25 cellular contexts compared by ENCODE assay signal in the genomic region with DNA sequence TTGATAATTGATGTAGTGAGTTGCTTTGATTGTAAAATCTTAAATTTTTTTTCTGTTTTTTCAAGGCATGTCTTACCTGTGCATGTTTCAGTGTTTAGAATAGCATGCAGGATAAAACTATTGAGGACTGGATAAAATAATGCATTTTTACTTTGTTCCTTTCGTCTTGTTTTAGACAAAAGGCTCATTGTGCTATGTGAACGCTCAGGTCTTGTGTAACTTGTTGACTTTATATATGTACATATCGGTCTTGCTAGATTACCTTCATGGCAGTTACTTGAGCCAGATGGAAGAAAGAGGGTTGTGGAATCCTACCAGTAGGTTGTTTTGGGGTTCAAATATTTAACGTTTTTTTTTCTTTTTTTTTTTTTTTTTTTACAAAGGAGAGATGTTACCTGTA. TPM values are rescaled to one million over a fixed set of nuclear protein-coding genes. Genes with fewer than 3 reads are reported as not detected.
DNase-seq lines count a peak whose midpoint lies in the region; ATAC-seq and TF ChIP-seq lines count a peak whose summit lies in the region.
"Had no signal": no experiment of that assay in that cellular context is flagged by ENCODE, and none has a peak within 500 bp of the region (broad histone marks: within the 10 kb centered on the region; RNA-seq: fewer than 3 reads in every experiment).

No MANE protein-coding gene starts in this region.

- no peaks in the 10 kb centered on the region for H3K27me3 ChIP-seq in RWPE2 (ENCODE audit: insufficient read depth, poor library complexity, severe bottlenecking)
- no peaks in the 10 kb centered on the region for H3K27me3 ChIP-seq in hepatocyte
- H3K27me3 ChIP-seq in stomach, result no peaks in the 10 kb centered on the region
- H3K27me3 ChIP-seq: suprapubic skin had no signal

- H3K27ac ChIP-seq in HEK293 (ENCODE audit: extremely low read depth, low read depth, low read length) (no peak overlapping the region), RWPE2 (ENCODE audit: poor library complexity, severe bottlenecking) (peak overlapping the region; percentile 19), hepatocyte (no peak overlapping the region), stomach (peak overlapping the region in 3 of 5 donors; percentile 15 to 96 (median 18))
- H3K27ac ChIP-seq: suprapubic skin had no signal

- H3K9me3 ChIP-seq in HEK293 (ENCODE audit: control insufficient read depth, insufficient read depth, low read depth, low read length), result no peaks in the 10 kb centered on the region
- no peaks in the 10 kb centered on the region for H3K9me3 ChIP-seq in RWPE2 (ENCODE audit: severe bottlenecking)
- H3K9me3 ChIP-seq in hepatocyte (ENCODE audit: low read depth), result no peaks in the 10 kb centered on the region
- no peaks in the 10 kb centered on the region for H3K9me3 ChIP-seq in stomach
- H3K9me3 ChIP-seq: suprapubic skin had no signal

- intact Hi-C loops in stomach (cut with DNase I; ENCODE audit: low total_unique reads) (no loop called here), lower leg skin (cut with DNase I; ENCODE audit: low total_unique reads) (loop anchor here (10.0 kb wide), 1 partner anchor 105 kb away; no protein-coding TSS in a partner anchor)

- no peaks in the 10 kb centered on the region for H3K9me2 ChIP-seq in hepatocyte (replicated peaks; ENCODE audit: insufficient read depth)

- peak; percentile 67 for ATAC-seq in RWPE2 (ENCODE audit: low read depth)
- no peak for ATAC-seq in stimulated activated naive CD8-positive, alpha-beta T cell treated with anti-CD3 and anti-CD28 coated beads, Interleukin-15, Interleukin-2, amounts not matched to agents 100 U/mL and 50 U/mL, for 24 hours
- no peak for ATAC-seq in HG03469 (IDR thresholded peaks at IDR 0.05; ENCODE audit: unreplicated experiment)
- ATAC-seq: left ventricle myocardium superior, SK-N-SH treated with all-trans-retinoic acid at 6 μM for 48 hours had no signal

- H3K4me1 ChIP-seq in HEK293 (ENCODE audit: control insufficient read depth, insufficient read depth, low read length) (peaks cover 28% of the 10 kb centered on the region), RWPE2 (ENCODE audit: insufficient read depth, poor library complexity, severe bottlenecking) (peaks cover 74% of the 10 kb centered on the region), hepatocyte (ENCODE audit: insufficient read depth) (no peaks in the 10 kb centered on the region), stomach (peaks cover 13 to 95% (median 57%) of the 10 kb centered on the region in 4 donors)

- DNase-seq in RWPE2 (ENCODE audit: low spot score) (no peak), hepatocyte (ENCODE audit: low spot score) (no peak), stomach (no peak), lower leg skin (ENCODE audit: low spot score in 2 of 2) (no peak), NCI-H774 (lab: John Stamatoyannopoulos, UW) (no peak)
- DNase-seq in stimulated activated naive CD8-positive, alpha-beta T cell treated with anti-CD3 and anti-CD28 coated beads, Interleukin-15, Interleukin-2, amounts not matched to agents 100 U/mL and 50 U/mL, for 24 hours, result no peak
- DNase-seq: activated CD4-positive, alpha-beta memory T cell treated with anti-CD3 and anti-CD28 coated beads for 36 hours; activated naive CD4-positive, alpha-beta T cell; amygdala; CD4-positive, CD25-positive, alpha-beta regulatory T cell; DMS153; effector CD8-positive, alpha-beta T cell; glutamatergic neuron; KG1; left ventricle myocardium superior; NCI-H1694 treated with DMSO at 0.1 percent for 48 hours; NCI-H2227 treated with DMSO at 0.1 percent for 48 hours; NK-92 treated with Interleukin-12 subunit alpha and Interleukin-12 subunit beta, amount 100 ng/mL, for 24 hours; stimulated activated CD4-positive, alpha-beta T cell treated with anti-CD3 and anti-CD28 coated beads, Interleukin-12 subunit alpha, Interleukin-12 subunit beta, amount 100 ng/mL, for 4 hours; stimulated activated CD8-positive, alpha-beta memory T cell treated with anti-CD3 and anti-CD28 coated beads, Interleukin-4, amount 100 ng/mL, for 48 hours had no signal

- peaks cover 0 to 18% of the 10 kb centered on the region in 2 experiments; a peak in 1 of 3 replicates for H3K36me3 ChIP-seq in HEK293 (ENCODE audit: control insufficient read depth in 2 of 2, insufficient read depth in 1 of 2, low read length in 2 of 2)
- H3K36me3 ChIP-seq in RWPE2 (ENCODE audit: low read depth), result peaks cover 36% of the 10 kb centered on the region
- no peaks in the 10 kb centered on the region for H3K36me3 ChIP-seq in hepatocyte (replicated peaks; ENCODE audit: insufficient read depth, low read depth)
- H3K36me3 ChIP-seq in stomach, result peaks cover 0 to 13% (median 10%) of the 10 kb centered on the region in 4 donors

- CTCF ChIA-PET in HEK293 (lab: Yijun Ruan, JAX), result interaction anchor here (0.6 to 0.7 kb wide), 2 partner anchors 59 to 110 kb away, joined by 3 read pairs; no protein-coding TSS in a partner anchor

- TF ChIP-seq CTCF in HEK293 (tag by site-specific recombination; IDR thresholded peaks at IDR 0.05) (no peak), RWPE2 (IDR thresholded peaks at IDR 0.05; ENCODE audit: poor library complexity, severe bottlenecking) (no peak), hepatocyte (IDR thresholded peaks at IDR 0.05; ENCODE audit: poor library complexity) (no peak), stomach (IDR thresholded peaks at IDR 0.05) (no peak), lower leg skin (IDR thresholded peaks at IDR 0.05) (no peak)

- TF ChIP-seq POLR2A in stomach (IDR thresholded peaks at IDR 0.05) (no peak), lower leg skin (IDR thresholded peaks at IDR 0.05) (no peak)

- peaks cover 100% of the 10 kb centered on the region for H3K79me2 ChIP-seq in hepatocyte

- 58% methylated on average over 4 of the region's 4 CpGs for WGBS in hepatocyte (ENCODE audit: low lambda C conversion rate, missing lambda C conversion rate)
- 27 to 42% (median 28%) methylated on average over 4 of the region's 4 CpGs for WGBS in stomach, 5 donors
- WGBS in lower leg skin, 2 donors, result 62 to 67% methylated on average over 4 of the region's 4 CpGs

- H3K4me3 ChIP-seq in HEK293 (ENCODE audit: low read depth, low read length) (no peak overlapping the region), RWPE2 (ENCODE audit: severe bottlenecking) (no peak overlapping the region), hepatocyte (no peak overlapping the region), stomach (no peak overlapping the region), lower leg skin (ENCODE audit: low read depth, poor library complexity, severe bottlenecking) (no peak overlapping the region)
- H3K4me3 ChIP-seq: GM23338, suprapubic skin had no signal

- POLR2A ChIA-PET in HEK293 (lab: Yijun Ruan, JAX), result interaction anchor here (1.1 kb wide), 1 partner anchor 11 kb away, joined by 3 read pairs; no protein-coding TSS in a partner anchor

- no peaks in the 10 kb centered on the region for H4K20me1 ChIP-seq in hepatocyte (ENCODE audit: insufficient read depth, poor library complexity, severe bottlenecking)

- peak overlapping the region; percentile 3 for H3K4me2 ChIP-seq in hepatocyte

- H2AFZ ChIP-seq in hepatocyte, result no peak overlapping the region

- no peak for TF ChIP-seq EP300 in stomach (IDR thresholded peaks at IDR 0.05)

TF ChIP-seq in HEK293, 187 proteins besides CTCF, POLR2A, EP300 and RAD21 (continues in another document):
- TF ChIP-seq HOXA7 (CRISPR knock-in tag; IDR thresholded peaks at IDR 0.05; ENCODE audit: borderline replicate concordance), result no peak
- 0 out of 2 replicates have a peak, but pooled peaks have one; percentile 26 for TF ChIP-seq SCRT1 (tag by site-specific recombination; IDR thresholded peaks at IDR 0.05; ENCODE audit: borderline replicate concordance)
- no peak for TF ChIP-seq GLI4 (tag by site-specific recombination; IDR thresholded peaks at IDR 0.05)
- TF ChIP-seq, protein P1, sequence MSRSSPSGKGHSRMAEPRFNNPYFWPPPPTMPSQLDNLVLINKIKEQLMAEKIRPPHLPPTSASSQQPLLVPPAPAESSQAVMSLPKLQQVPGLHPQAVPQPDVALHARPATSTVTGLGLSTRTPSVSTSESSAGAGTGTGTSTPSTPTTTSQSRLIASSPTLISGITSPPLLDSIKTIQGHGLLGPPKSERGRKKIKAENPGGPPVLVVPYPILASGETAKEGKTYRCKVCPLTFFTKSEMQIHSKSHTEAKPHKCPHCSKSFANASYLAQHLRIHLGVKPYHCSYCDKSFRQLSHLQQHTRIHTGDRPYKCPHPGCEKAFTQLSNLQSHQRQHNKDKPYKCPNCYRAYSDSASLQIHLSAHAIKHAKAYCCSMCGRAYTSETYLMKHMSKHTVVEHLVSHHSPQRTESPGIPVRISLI (tag by site-specific recombination; IDR thresholded peaks at IDR 0.05), result peak; percentile 86
- no peak for TF ChIP-seq ZBTB7A (tag by site-specific recombination; IDR thresholded peaks at IDR 0.05; ENCODE audit: low read depth)
- no peak for TF ChIP-seq ZNF76 (tag by site-specific recombination; IDR thresholded peaks at IDR 0.05; ENCODE audit: borderline replicate concordance, low read depth)
- TF ChIP-seq, protein P2, sequence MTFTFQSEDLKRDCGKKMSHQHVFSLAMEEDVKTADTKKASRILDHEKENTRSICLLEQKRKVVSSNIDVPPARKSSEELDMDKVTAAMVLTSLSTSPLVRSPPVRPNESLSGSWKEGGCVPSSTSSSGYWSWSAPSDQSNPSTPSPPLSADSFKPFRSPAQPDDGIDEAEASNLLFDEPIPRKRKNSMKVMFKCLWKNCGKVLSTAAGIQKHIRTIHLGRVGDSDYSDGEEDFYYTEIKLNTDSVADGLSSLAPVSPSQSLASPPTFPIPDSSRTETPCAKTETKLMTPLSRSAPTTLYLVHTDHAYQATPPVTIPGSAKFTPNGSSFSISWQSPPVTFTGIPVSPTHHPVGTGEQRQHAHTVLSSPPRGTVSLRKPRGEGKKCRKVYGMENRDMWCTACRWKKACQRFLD (tag by site-specific recombination; IDR thresholded peaks at IDR 0.05), result no peak
- TF ChIP-seq ZNF792 (tag by site-specific recombination; IDR thresholded peaks at IDR 0.05), result no peak
- TF ChIP-seq, protein P3, sequence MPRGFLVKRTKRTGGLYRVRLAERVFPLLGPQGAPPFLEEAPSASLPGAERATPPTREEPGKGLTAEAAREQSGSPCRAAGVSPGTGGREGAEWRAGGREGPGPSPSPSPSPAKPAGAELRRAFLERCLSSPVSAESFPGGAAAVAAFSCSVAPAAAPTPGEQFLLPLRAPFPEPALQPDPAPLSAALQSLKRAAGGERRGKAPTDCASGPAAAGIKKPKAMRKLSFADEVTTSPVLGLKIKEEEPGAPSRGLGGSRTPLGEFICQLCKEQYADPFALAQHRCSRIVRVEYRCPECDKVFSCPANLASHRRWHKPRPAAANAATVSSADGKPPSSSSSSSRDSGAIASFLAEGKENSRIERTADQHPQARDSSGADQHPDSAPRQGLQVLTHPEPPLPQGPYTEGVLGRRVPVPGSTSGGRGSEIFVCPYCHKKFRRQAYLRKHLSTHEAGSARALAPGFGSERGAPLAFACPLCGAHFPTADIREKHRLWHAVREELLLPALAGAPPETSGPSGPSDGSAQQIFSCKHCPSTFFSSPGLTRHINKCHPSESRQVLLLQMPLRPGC (tag by site-specific recombination; IDR thresholded peaks at IDR 0.05), result no peak

RNA-seq across cellular contexts. Expression of a gene that starts 7.0 kb away (rescaled TPM):
- total RNA-seq in hepatocyte, result 15.1 and 18.1 TPM in 2 replicates
- polyA plus RNA-seq in hepatocyte, result 12.6 and 18.2 TPM in 2 replicates
- 100 to 1,000 TPM in 1 of 5 donors, 10 to 100 TPM in 4; 16.8 to 108 (median 61.0) TPM for total RNA-seq in stomach
- polyA plus RNA-seq in stomach, result 10 to 100 TPM in 2 of 3 donors, 1 to 10 TPM in 1; 9.6 to 11.9 (median 10.0) TPM
- total RNA-seq in lower leg skin, result 10 to 100 TPM; 26.0 to 32.5 (median 30.3) TPM

Comparison
In these comparisons a context has a peak if more than half of its experiments do, and no peak if none do; other contexts are left out.
1. H3K27ac ChIP-seq: peak in RWPE2 (single experiment) and stomach (3 of 5); none in HEK293 (single experiment) and hepatocyte (single experiment).